1 cellular context compared by ENCODE assay signal in the genomic region with DNA sequence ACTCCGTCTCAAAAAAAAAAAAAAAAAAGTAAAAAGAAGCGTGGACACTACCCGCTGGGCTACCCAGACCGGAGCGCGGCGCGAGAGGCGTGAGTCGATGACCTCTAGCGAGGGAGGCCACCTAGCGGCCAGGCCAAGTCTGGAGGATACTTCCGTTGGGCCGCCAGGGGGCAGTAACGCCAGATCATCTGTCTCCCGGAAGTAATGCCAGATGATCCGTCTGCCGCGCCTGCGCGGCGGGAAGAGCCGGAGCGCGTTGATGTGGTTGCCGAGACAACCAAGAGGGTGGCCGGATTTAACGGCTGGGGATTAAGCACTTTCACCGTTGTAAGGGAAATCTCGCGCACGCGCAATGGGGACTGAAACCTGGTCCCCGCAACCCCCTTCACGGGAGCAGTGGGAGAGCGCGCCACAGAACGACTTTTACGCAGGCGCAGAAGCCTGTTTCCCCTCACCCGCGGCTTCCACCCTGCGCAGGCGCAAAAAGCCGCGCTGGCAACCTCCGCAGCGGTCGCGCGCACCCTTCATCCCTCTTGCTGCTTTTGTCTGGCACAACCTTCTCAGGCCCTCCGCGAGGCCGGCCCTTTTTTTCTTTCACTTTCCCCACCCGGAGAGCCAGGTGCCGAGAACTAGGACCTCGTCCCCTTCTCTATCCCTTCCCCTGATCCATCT.
TF ChIP-seq lines count a peak whose summit lies in the region.

No MANE protein-coding gene starts in this region.

TF ChIP-seq in HepG2, 621 proteins besides CTCF, POLR2A, EP300 and RAD21 (continued from another document and continues in another):
- TF ChIP-seq, protein P1, sequence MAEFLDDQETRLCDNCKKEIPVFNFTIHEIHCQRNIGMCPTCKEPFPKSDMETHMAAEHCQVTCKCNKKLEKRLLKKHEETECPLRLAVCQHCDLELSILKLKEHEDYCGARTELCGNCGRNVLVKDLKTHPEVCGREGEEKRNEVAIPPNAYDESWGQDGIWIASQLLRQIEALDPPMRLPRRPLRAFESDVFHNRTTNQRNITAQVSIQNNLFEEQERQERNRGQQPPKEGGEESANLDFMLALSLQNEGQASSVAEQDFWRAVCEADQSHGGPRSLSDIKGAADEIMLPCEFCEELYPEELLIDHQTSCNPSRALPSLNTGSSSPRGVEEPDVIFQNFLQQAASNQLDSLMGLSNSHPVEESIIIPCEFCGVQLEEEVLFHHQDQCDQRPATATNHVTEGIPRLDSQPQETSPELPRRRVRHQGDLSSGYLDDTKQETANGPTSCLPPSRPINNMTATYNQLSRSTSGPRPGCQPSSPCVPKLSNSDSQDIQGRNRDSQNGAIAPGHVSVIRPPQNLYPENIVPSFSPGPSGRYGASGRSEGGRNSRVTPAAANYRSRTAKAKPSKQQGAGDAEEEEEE (CRISPR knock-in tag; IDR thresholded peaks at IDR 0.05; ENCODE audit: borderline replicate concordance), result no peak; the same call in 1 of the 2 replicates
- TF ChIP-seq CEBPB (IDR thresholded peaks at IDR 0.05; ENCODE audit: borderline replicate concordance, low read depth, low read length) (no peak), ARID4A (CRISPR knock-in tag; IDR thresholded peaks at IDR 0.05; ENCODE audit: borderline replicate concordance) (peak; percentile 94), BORCS8-MEF2B (CRISPR knock-in tag; IDR thresholded peaks at IDR 0.05) (no peak), JUND (CRISPR knock-in tag; IDR thresholded peaks at IDR 0.05) (no peak), ZHX1 (CRISPR knock-in tag; IDR thresholded peaks at IDR 0.05; ENCODE audit: low read depth) (peak; percentile 76), ZNF562 (CRISPR knock-in tag; IDR thresholded peaks at IDR 0.05; ENCODE audit: borderline replicate concordance) (no peak), NR2F6 (IDR thresholded peaks at IDR 0.05) (peak; percentile 62), NR2F6 (CRISPR knock-in tag; IDR thresholded peaks at IDR 0.05) (peak; percentile 88), ZNF605 (CRISPR knock-in tag; IDR thresholded peaks at IDR 0.05) (0 out of 2 replicates have a peak, but pooled peaks have one; percentile 42), ZNF660 (CRISPR knock-in tag; IDR thresholded peaks at IDR 0.05; ENCODE audit: borderline replicate concordance, low read depth) (no peak), SRY (CRISPR knock-in tag; IDR thresholded peaks at IDR 0.05) (0 out of 2 replicates have a peak, but pooled peaks have one; percentile 15), ELF3 (CRISPR knock-in tag; IDR thresholded peaks at IDR 0.05) (peak; percentile 69; the same call in 1 of the 2 replicates), KLF15 (CRISPR knock-in tag; IDR thresholded peaks at IDR 0.05; ENCODE audit: borderline replicate concordance) (no peak; the same call in 1 of the 2 replicates), ZNF274 (CRISPR knock-in tag; IDR thresholded peaks at IDR 0.05) (0 out of 2 replicates have a peak, but pooled peaks have one; percentile 42), TSC22D2 (CRISPR knock-in tag; IDR thresholded peaks at IDR 0.05; ENCODE audit: borderline replicate concordance) (no peak), ZNF781 (CRISPR knock-in tag; IDR thresholded peaks at IDR 0.05; ENCODE audit: borderline replicate concordance, not compliant biosample characterization) (no peak), ZNF777 (CRISPR knock-in tag; IDR thresholded peaks at IDR 0.05) (0 out of 2 replicates have a peak, but pooled peaks have one; percentile 31), ZMYM3 (CRISPR knock-in tag; IDR thresholded peaks at IDR 0.05) (peak; percentile 83), THAP11 (CRISPR knock-in tag; IDR thresholded peaks at IDR 0.05) (peak; percentile 91), HCFC1 (IDR thresholded peaks at IDR 0.05; ENCODE audit: low read depth, low read length) (peak; percentile 52), U2AF2 (IDR thresholded peaks at IDR 0.05; ENCODE audit: low read depth, low read length) (peak; percentile 95), ZNF337 (CRISPR knock-in tag; IDR thresholded peaks at IDR 0.05; ENCODE audit: borderline replicate concordance, low read depth) (0 out of 2 replicates have a peak, but pooled peaks have one; percentile 15), GATAD1 (CRISPR knock-in tag; IDR thresholded peaks at IDR 0.05) (peak; percentile 84), ZNF691 (CRISPR knock-in tag; IDR thresholded peaks at IDR 0.05; ENCODE audit: borderline replicate concordance, low read depth) (no peak), SIN3A (IDR thresholded peaks at IDR 0.05; ENCODE audit: borderline replicate concordance, low read depth, low read length) (peak; percentile 73; the same call in 1 of the 2 replicates), SETDB1 (CRISPR knock-in tag; IDR thresholded peaks at IDR 0.05; ENCODE audit: borderline replicate concordance) (no peak), ZNF180 (CRISPR knock-in tag; IDR thresholded peaks at IDR 0.05; ENCODE audit: borderline replicate concordance, low read depth) (no peak; the same call in 1 of the 2 replicates), ZNF790 (CRISPR knock-in tag; IDR thresholded peaks at IDR 0.05; ENCODE audit: borderline replicate concordance) (no peak; the same call in 1 of the 2 replicates), RELA (CRISPR knock-in tag; IDR thresholded peaks at IDR 0.05) (no peak), ZNF710 (CRISPR knock-in tag; IDR thresholded peaks at IDR 0.05; ENCODE audit: borderline replicate concordance) (peak; percentile 48; the same call in 1 of the 2 replicates), AGO2 (optimal IDR thresholded peaks at IDR 0.05; ENCODE audit: low read depth, low read length) (peak; percentile 29), TEAD3 (CRISPR knock-in tag; optimal IDR thresholded peaks at IDR 0.05; ENCODE audit: borderline replicate concordance) (peak; percentile 46), NFIC (IDR thresholded peaks at IDR 0.05; ENCODE audit: low read length) (no peak)
- TF ChIP-seq, protein P2, sequence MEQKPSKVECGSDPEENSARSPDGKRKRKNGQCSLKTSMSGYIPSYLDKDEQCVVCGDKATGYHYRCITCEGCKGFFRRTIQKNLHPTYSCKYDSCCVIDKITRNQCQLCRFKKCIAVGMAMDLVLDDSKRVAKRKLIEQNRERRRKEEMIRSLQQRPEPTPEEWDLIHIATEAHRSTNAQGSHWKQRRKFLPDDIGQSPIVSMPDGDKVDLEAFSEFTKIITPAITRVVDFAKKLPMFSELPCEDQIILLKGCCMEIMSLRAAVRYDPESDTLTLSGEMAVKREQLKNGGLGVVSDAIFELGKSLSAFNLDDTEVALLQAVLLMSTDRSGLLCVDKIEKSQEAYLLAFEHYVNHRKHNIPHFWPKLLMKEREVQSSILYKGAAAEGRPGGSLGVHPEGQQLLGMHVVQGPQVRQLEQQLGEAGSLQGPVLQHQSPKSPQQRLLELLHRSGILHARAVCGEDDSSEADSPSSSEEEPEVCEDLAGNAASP (CRISPR knock-in tag; IDR thresholded peaks at IDR 0.05; ENCODE audit: borderline replicate concordance), result peak; percentile 48
- TF ChIP-seq, protein P3, sequence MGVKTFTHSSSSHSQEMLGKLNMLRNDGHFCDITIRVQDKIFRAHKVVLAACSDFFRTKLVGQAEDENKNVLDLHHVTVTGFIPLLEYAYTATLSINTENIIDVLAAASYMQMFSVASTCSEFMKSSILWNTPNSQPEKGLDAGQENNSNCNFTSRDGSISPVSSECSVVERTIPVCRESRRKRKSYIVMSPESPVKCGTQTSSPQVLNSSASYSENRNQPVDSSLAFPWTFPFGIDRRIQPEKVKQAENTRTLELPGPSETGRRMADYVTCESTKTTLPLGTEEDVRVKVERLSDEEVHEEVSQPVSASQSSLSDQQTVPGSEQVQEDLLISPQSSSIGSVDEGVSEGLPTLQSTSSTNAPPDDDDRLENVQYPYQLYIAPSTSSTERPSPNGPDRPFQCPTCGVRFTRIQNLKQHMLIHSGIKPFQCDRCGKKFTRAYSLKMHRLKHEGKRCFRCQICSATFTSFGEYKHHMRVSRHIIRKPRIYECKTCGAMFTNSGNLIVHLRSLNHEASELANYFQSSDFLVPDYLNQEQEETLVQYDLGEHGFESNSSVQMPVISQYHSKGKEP (CRISPR knock-in tag; IDR thresholded peaks at IDR 0.05), result no peak
- TF ChIP-seq, protein P4, sequence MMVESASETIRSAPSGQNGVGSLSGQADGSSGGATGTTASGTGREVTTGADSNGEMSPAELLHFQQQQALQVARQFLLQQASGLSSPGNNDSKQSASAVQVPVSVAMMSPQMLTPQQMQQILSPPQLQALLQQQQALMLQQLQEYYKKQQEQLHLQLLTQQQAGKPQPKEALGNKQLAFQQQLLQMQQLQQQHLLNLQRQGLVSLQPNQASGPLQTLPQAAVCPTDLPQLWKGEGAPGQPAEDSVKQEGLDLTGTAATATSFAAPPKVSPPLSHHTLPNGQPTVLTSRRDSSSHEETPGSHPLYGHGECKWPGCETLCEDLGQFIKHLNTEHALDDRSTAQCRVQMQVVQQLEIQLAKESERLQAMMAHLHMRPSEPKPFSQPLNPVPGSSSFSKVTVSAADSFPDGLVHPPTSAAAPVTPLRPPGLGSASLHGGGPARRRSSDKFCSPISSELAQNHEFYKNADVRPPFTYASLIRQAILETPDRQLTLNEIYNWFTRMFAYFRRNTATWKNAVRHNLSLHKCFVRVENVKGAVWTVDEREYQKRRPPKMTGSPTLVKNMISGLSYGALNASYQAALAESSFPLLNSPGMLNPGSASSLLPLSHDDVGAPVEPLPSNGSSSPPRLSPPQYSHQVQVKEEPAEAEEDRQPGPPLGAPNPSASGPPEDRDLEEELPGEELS (CRISPR knock-in tag; IDR thresholded peaks at IDR 0.05), result peak; percentile 24; the same call in 1 of the 2 replicates
